12 cellular contexts compared by ENCODE assay signal in the genomic region with DNA sequence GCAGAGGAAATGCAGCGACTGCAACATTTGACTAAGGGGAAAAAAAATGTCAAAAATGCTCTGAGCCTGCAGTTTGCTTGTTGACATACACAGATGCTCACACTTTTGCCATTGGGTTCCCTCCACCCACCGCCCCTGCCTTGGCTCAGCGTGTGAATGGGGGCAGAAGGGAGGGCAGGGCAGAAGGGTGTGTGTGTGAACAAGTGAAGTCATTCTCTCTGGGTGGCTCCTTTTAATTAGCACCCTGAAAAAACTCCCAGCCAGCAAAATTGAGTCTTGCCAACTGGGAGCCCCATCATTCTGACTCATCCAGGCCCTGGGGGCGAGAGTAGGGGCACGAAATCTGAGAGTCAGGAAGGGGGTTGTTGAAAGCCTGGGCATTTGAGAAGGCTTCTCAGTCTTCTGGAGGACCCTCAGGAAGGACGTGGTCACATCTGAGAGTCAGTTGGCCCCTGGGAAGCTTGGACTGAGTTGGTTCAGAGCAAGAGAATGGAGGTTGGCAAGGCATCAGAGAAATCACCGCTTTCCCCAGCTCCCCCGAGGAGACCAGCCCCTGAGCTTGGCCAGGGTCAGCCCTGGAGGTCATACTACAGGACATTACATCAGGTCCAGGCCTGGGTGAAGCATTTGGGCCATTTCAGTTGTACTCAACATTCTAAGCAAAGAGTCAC. TPM values are rescaled to one million over a fixed set of nuclear protein-coding genes. Genes with fewer than 3 reads are reported as not detected.
DNase-seq lines count a peak whose midpoint lies in the region; ATAC-seq, FAIRE-seq and TF ChIP-seq lines count a peak whose summit lies in the region.
"Had no signal": no experiment of that assay in that cellular context is flagged by ENCODE, and none has a peak within 500 bp of the region (broad histone marks: within the 10 kb centered on the region; RNA-seq: fewer than 3 reads in every experiment).

No MANE protein-coding gene starts in this region.

- H3K4me1 ChIP-seq in right lobe of liver = no peaks in the 10 kb centered on the region
- peaks cover 43% of the 10 kb centered on the region for H3K4me1 ChIP-seq in HepG2 (ENCODE audit: insufficient read depth, low read length)
- peaks cover 28% of the 10 kb centered on the region for H3K4me1 ChIP-seq in mesenchymal stem cell (ENCODE audit: control insufficient read depth, insufficient read depth, low read depth, low read length)

- TF ChIP-seq POLR2A in right lobe of liver (IDR thresholded peaks at IDR 0.05) (no peak), HepG2 (IDR thresholded peaks at IDR 0.05; ENCODE audit: insufficient read depth in 1 of 2, low read depth in 2 of 2, low read length in 2 of 2) (no peak)

- H3K27me3 ChIP-seq in right lobe of liver (no peaks in the 10 kb centered on the region), HepG2 (ENCODE audit: control insufficient read depth in 1 of 2, insufficient read depth in 2 of 2, low read length in 2 of 2) (peaks cover 0 to 17% of the 10 kb centered on the region in 2 experiments; a peak in 3 of 5 replicates), mesenchymal stem cell (ENCODE audit: control insufficient read depth in 1 of 2, insufficient read depth in 1 of 2, low read length in 2 of 2) (peaks cover 0 to 5% of the 10 kb centered on the region in 2 experiments)

- BruUV-seq in HepG2 (replicated peaks; lab: Mats Ljungman, UMichigan) = no TSS peak

- ATAC-seq in right lobe of liver = peak; percentile 21 to 38 (median 33)
- ATAC-seq in HepG2 = no peak

- H2BK120ac ChIP-seq in mesenchymal stem cell (ENCODE audit: low read depth, low read length) = peak overlapping the region; percentile 8

- no peak overlapping the region for H4K8ac ChIP-seq in mesenchymal stem cell (ENCODE audit: low read length)

- H3K4me1 Mint-ChIP-seq in activated CD4-positive, alpha-beta T cell treated with anti-CD3 and anti-CD28 coated beads, Interleukin-2, amount 10 ng/mL, durations not matched to agents 7 days and 5 days = peaks cover 32% of the 10 kb centered on the region

- H3K9ac ChIP-seq in HepG2 (ENCODE audit: insufficient read depth, low read depth, low read length) (no peak overlapping the region), mesenchymal stem cell (ENCODE audit: low read length) (peak overlapping the region; percentile 69)

- no peak overlapping the region for H3K27ac ChIP-seq in right lobe of liver
- H3K27ac ChIP-seq in HepG2 (ENCODE audit: extremely low read length, insufficient read depth, low read length) = no peak overlapping the region
- no peak overlapping the region for H3K27ac ChIP-seq in mesenchymal stem cell (ENCODE audit: low read length, poor library complexity, severe bottlenecking)

- H2BK5ac ChIP-seq in mesenchymal stem cell (ENCODE audit: low read depth, low read length, poor library complexity, severe bottlenecking) = no peak overlapping the region

- H3K4me2 ChIP-seq in HepG2 (ENCODE audit: low read depth, low read length) (no peak overlapping the region), mesenchymal stem cell (ENCODE audit: low read length, poor library complexity, severe bottlenecking) (no peak overlapping the region)

- H3K36me3 Mint-ChIP-seq in activated CD4-positive, alpha-beta T cell treated with anti-CD3 and anti-CD28 coated beads, Interleukin-2, amount 10 ng/mL, durations not matched to agents 7 days and 5 days (ENCODE audit: low read depth) = no peaks in the 10 kb centered on the region
- H3K36me3 Mint-ChIP-seq: CD4-positive, alpha-beta memory T cell; WTC11 had no signal

- H3K23ac ChIP-seq in mesenchymal stem cell (ENCODE audit: low read length in 2 of 2) = no peak overlapping the region

- no peak overlapping the region for H3K14ac ChIP-seq in mesenchymal stem cell (ENCODE audit: low read length in 2 of 2)

- no peak for TF ChIP-seq EP300 in HepG2 (IDR thresholded peaks at IDR 0.05; ENCODE audit: low read depth in 2 of 2, low read length in 2 of 2)
- no peak for TF ChIP-seq EP300 in HepG2 (CRISPR knock-in tag; IDR thresholded peaks at IDR 0.05; ENCODE audit: borderline replicate concordance)

- intact Hi-C loops in right lobe of liver (cut with DNase I) = loop anchor here (10.0 kb wide), 3 partner anchors 497 to 717 kb away; a partner anchor contains a TSS
- intact Hi-C loops in HepG2 (cut with micrococcal nuclease; ENCODE audit: unreplicated experiment) = loop anchor here (2.0 kb wide), 1 partner anchor 289 kb away; no protein-coding TSS in a partner anchor

- H3K79me1 ChIP-seq in mesenchymal stem cell (replicated peaks; ENCODE audit: low read length, poor library complexity, severe bottlenecking) = no peaks in the 10 kb centered on the region

- H3K4me3 ChIP-seq in right lobe of liver = no peak overlapping the region
- no peak overlapping the region for H3K4me3 ChIP-seq in HepG2 (replicated peaks in 1 of 3; ENCODE audit: insufficient read depth in 1 of 3, low read depth in 2 of 3, low read length in 3 of 3)
- H3K4me3 ChIP-seq in choroid plexus epithelial cell (ENCODE audit: low read depth, low read length) = no peak overlapping the region
- peak overlapping the region in 1 of 2 experiments; percentile 24 for H3K4me3 ChIP-seq in mesenchymal stem cell (ENCODE audit: insufficient read depth in 1 of 2, low read depth in 1 of 2, low read length in 2 of 2)

- no peaks in the 10 kb centered on the region for H4K20me1 ChIP-seq in HepG2 (ENCODE audit: insufficient read depth, low read length)

- in situ Hi-C loops in HepG2 (cut with HindIII; ENCODE audit: extremely low pct_ligation_motif_present, low pct_unique_long_range_greater_than_20kb) = no loop called here

- no peak overlapping the region for H2AK5ac ChIP-seq in mesenchymal stem cell (ENCODE audit: low read length, severe bottlenecking)

- WGBS in right lobe of liver (ENCODE audit: insufficient coverage, low coverage, low lambda C conversion rate, missing lambda C conversion rate) = 34% methylated on average over 5 of the region's 8 CpGs
- WGBS in HepG2 (ENCODE audit: low lambda C conversion rate) = 5% methylated on average over 8 of the region's 8 CpGs
- 32% methylated on average over 6 of the region's 8 CpGs for WGBS in mesenchymal stem cell

- H3K4me3 Mint-ChIP-seq in activated CD4-positive, alpha-beta T cell treated with anti-CD3 and anti-CD28 coated beads, Interleukin-2, amount 10 ng/mL, durations not matched to agents 7 days and 5 days = no peak overlapping the region
- H3K4me3 Mint-ChIP-seq: endodermal cell, WTC11 had no signal

- no peak for TF ChIP-seq CTCF in right lobe of liver (IDR thresholded peaks at IDR 0.05)
- TF ChIP-seq CTCF in HepG2 (CRISPR knock-in tag; IDR thresholded peaks at IDR 0.05) = no peak
- TF ChIP-seq CTCF in choroid plexus epithelial cell (conservative IDR thresholded peaks at IDR 0.05; ENCODE audit: low read depth, low read length) = no peak

- POLR2A ChIA-PET in HepG2 (lab: Yijun Ruan, JAX) = no interaction called here
- POLR2A ChIA-PET in activated CD4-positive, alpha-beta T cell treated with anti-CD3 and anti-CD28 coated beads, Interleukin-2, amount 10 ng/mL, durations not matched to agents 7 days and 5 days (lab: Charles Lee) = no interaction called here

- no peaks in the 10 kb centered on the region for H3K9me3 ChIP-seq in right lobe of liver
- H3K9me3 ChIP-seq in HepG2 (ENCODE audit: low read length) = no peaks in the 10 kb centered on the region
- no peaks in the 10 kb centered on the region for H3K9me3 ChIP-seq in mesenchymal stem cell (ENCODE audit: control insufficient read depth, low read length)

- DNase-seq in right lobe of liver (peak in 1 of 3 donors; percentile 28), HepG2 (ENCODE audit: low spot score) (no peak), choroid plexus epithelial cell (ENCODE audit: low read depth) (peak; percentile 79), mesenchymal stem cell (peak; percentile 84), NOMO-1 (lab: John Stamatoyannopoulos, UW; ENCODE audit: unreplicated experiment in 2 of 2) (no peak)
- DNase-seq in stimulated activated CD4-positive, alpha-beta T cell treated with anti-CD3 and anti-CD28 coated beads, Interleukin-4, amount 100 ng/mL, for 4 hours = no peak
- no peak for DNase-seq in activated CD4-positive, alpha-beta T cell treated with anti-CD3 and anti-CD28 coated beads, Interleukin-2, amount 10 ng/mL, durations not matched to agents 7 days and 5 days
- no peak for DNase-seq in stimulated activated CD8-positive, alpha-beta memory T cell treated with anti-CD3 and anti-CD28 coated beads, Interleukin-4, amount 100 ng/mL, for 48 hours
- DNase-seq: CD4-positive, alpha-beta memory T cell; endodermal cell; stimulated activated CD4-positive, alpha-beta T cell treated with anti-CD3 and anti-CD28 coated beads, Interleukin-2, amount 100 ng/mL, for 24 hours had no signal

- H2AFZ ChIP-seq in HepG2 (ENCODE audit: low read length) = no peak overlapping the region
- H2AFZ ChIP-seq in mesenchymal stem cell (ENCODE audit: low read depth, low read length) = no peak overlapping the region

- peaks cover 9% of the 10 kb centered on the region for H3K27me3 Mint-ChIP-seq in activated CD4-positive, alpha-beta T cell treated with anti-CD3 and anti-CD28 coated beads, Interleukin-2, amount 10 ng/mL, durations not matched to agents 7 days and 5 days
- H3K27me3 Mint-ChIP-seq: CD4-positive, alpha-beta memory T cell had no signal

- no peak overlapping the region for H2BK15ac ChIP-seq in mesenchymal stem cell (ENCODE audit: low read depth, poor library complexity, severe bottlenecking)

- no peak for FAIRE-seq in HepG2 (lab: Jason Lieb, UNC)

- no peak overlapping the region for H3K27ac Mint-ChIP-seq in activated CD4-positive, alpha-beta T cell treated with anti-CD3 and anti-CD28 coated beads, Interleukin-2, amount 10 ng/mL, durations not matched to agents 7 days and 5 days
- H3K27ac Mint-ChIP-seq: endodermal cell, WTC11 had no signal

- CTCF ChIA-PET in HepG2 (lab: Yijun Ruan, JAX; ENCODE audit: low intra/inter-chr PET ratio, low total read pairs) = interaction anchor here (0.7 to 1.4 kb wide), 2 partner anchors 179 to 288 kb away, joined by 3 to 7 read pairs; no protein-coding TSS in a partner anchor
- CTCF ChIA-PET in activated CD4-positive, alpha-beta T cell treated with anti-CD3 and anti-CD28 coated beads, Interleukin-2, amount 10 ng/mL, durations not matched to agents 7 days and 5 days (lab: Charles Lee) = interaction anchor here (1.0 to 1.6 kb wide), 4 partner anchors 8 to 500 kb away, joined by 3 to 16 read pairs (median 4); no protein-coding TSS in a partner anchor

- H4K91ac ChIP-seq in mesenchymal stem cell (ENCODE audit: low read length) = no peak overlapping the region

- H2BK12ac ChIP-seq in mesenchymal stem cell (ENCODE audit: low read length in 2 of 2) = peak overlapping the region in 1 of 2 experiments; percentile 58

- H3K36me3 ChIP-seq in right lobe of liver (no peaks in the 10 kb centered on the region), HepG2 (replicated peaks in 1 of 2; ENCODE audit: control insufficient read depth in 1 of 2, insufficient read depth in 2 of 2, low read length in 2 of 2) (no peaks in the 10 kb centered on the region), mesenchymal stem cell (ENCODE audit: control insufficient read depth in 1 of 2, insufficient read depth in 2 of 2, low read depth in 1 of 2, low read length in 2 of 2) (no peaks in the 10 kb centered on the region)

- TF ChIP-seq RAD21 in HepG2 (CRISPR knock-in tag; IDR thresholded peaks at IDR 0.05) = no peak

- H3K79me2 ChIP-seq in HepG2 (ENCODE audit: insufficient read depth, low read length) = no peaks in the 10 kb centered on the region

- H3K4ac ChIP-seq in mesenchymal stem cell (ENCODE audit: low read depth in 1 of 2, low read length in 2 of 2) = no peak overlapping the region

- H3K18ac ChIP-seq in mesenchymal stem cell (ENCODE audit: low read depth in 1 of 2, low read length in 2 of 2) = peak overlapping the region in 1 of 2 experiments; percentile 38

- no peaks in the 10 kb centered on the region for H3K9me3 Mint-ChIP-seq in activated CD4-positive, alpha-beta T cell treated with anti-CD3 and anti-CD28 coated beads, Interleukin-2, amount 10 ng/mL, durations not matched to agents 7 days and 5 days
- H3K9me3 Mint-ChIP-seq: endodermal cell, WTC11 had no signal

RNA-seq across cellular contexts. Expression of a gene that starts 22.6 kb away (rescaled TPM):
- total RNA-seq in right lobe of liver (not detected), HepG2 (2016; rRNA removed; fragmentation: Illumina TruSeq; extraction: Trizol) (not detected in 2 replicates)
- total RNA-seq in HepG2 (2016; cell fraction: cytosol; rRNA removed; fragmentation: Illumina TruSeq; extraction: Trizol; ENCODE audit: low read depth) = not detected in 2 replicates
- not detected in 2 replicates for total RNA-seq in HepG2 (2016; cell fraction: insoluble cytoplasmic fraction; rRNA removed; fragmentation: Illumina TruSeq; extraction: Trizol)
- total RNA-seq in HepG2 (2016; cell fraction: membrane; rRNA removed; fragmentation: Illumina TruSeq; extraction: Trizol) = not detected in 2 replicates
- total RNA-seq in HepG2 (2016; cell fraction: nucleus; rRNA removed; fragmentation: Illumina TruSeq; extraction: Trizol) = not detected in 2 replicates
- not detected in 2 replicates for polyA plus RNA-seq in HepG2 (2011; rRNA removed)
- not detected in 2 replicates for polyA plus RNA-seq in HepG2 (2011; cell fraction: cytosol; rRNA removed)
- not detected in 2 replicates for polyA plus RNA-seq in HepG2 (2011; cell fraction: nucleus; rRNA removed)
- not detected in 2 replicates for polyA plus RNA-seq in HepG2 (2012)
- not detected in 2 replicates for polyA plus RNA-seq in HepG2 (2016; cell fraction: cytosol; fragmentation: Illumina TruSeq; extraction: Trizol; ENCODE audit: low read depth)
- not detected in 2 replicates for polyA plus RNA-seq in HepG2 (2016; cell fraction: insoluble cytoplasmic fraction; fragmentation: Illumina TruSeq; extraction: Trizol; ENCODE audit: low read depth)
- polyA plus RNA-seq in HepG2 (2016; cell fraction: membrane; fragmentation: Illumina TruSeq; extraction: Trizol; ENCODE audit: low read depth) = not detected in 2 replicates
- polyA plus RNA-seq in HepG2 (2016; cell fraction: nucleus; fragmentation: Illumina TruSeq; extraction: Trizol; ENCODE audit: insufficient read depth, low read depth) = not detected in 2 replicates
- polyA minus RNA-seq in HepG2 (2011; rRNA and poly(A)+ RNA removed; ENCODE audit: low replicate concordance) = 0.05 TPM in 1 of 2 replicates, not detected in the other
- not detected in 2 replicates for polyA minus RNA-seq in HepG2 (2011; cell fraction: cytosol; rRNA and poly(A)+ RNA removed)
- polyA minus RNA-seq in HepG2 (2011; cell fraction: nucleus; rRNA and poly(A)+ RNA removed) = not detected in 2 replicates
- polyA plus RNA-seq in mesenchymal stem cell (2013, experiment 1 of 2) = not detected
- not detected for polyA plus RNA-seq in mesenchymal stem cell (2013, experiment 2 of 2)
- total RNA-seq in activated CD4-positive, alpha-beta T cell treated with anti-CD3 and anti-CD28 coated beads, Interleukin-2, amount 10 ng/mL, durations not matched to agents 7 days and 5 days = not detected
- total RNA-seq: CD4-positive, alpha-beta memory T cell; endodermal cell; WTC11 had no signal
- polyA plus RNA-seq: CD4-positive, alpha-beta memory T cell had no signal

RNA-seq across cellular contexts. Expression of a gene that starts 33.5 kb away (rescaled TPM):
- 1,000 to 10,000 TPM in 1 of 6 experiments, 100 to 1,000 TPM in 5; 149 to 1,003 (median 436) TPM for total RNA-seq in right lobe of liver
- 718 and 837 TPM in 2 replicates for total RNA-seq in HepG2 (2016; rRNA removed; fragmentation: Illumina TruSeq; extraction: Trizol)
- total RNA-seq in HepG2 (2016; cell fraction: cytosol; rRNA removed; fragmentation: Illumina TruSeq; extraction: Trizol; ENCODE audit: low read depth) = 191 and 201 TPM in 2 replicates
- 754 and 767 TPM in 2 replicates for total RNA-seq in HepG2 (2016; cell fraction: insoluble cytoplasmic fraction; rRNA removed; fragmentation: Illumina TruSeq; extraction: Trizol)
- 220 and 222 TPM in 2 replicates for total RNA-seq in HepG2 (2016; cell fraction: membrane; rRNA removed; fragmentation: Illumina TruSeq; extraction: Trizol)
- total RNA-seq in HepG2 (2016; cell fraction: nucleus; rRNA removed; fragmentation: Illumina TruSeq; extraction: Trizol) = 354 and 362 TPM in 2 replicates
- 491 and 498 TPM in 2 replicates for polyA plus RNA-seq in HepG2 (2011; rRNA removed)
- 564 and 714 TPM in 2 replicates for polyA plus RNA-seq in HepG2 (2011; cell fraction: cytosol; rRNA removed)
- polyA plus RNA-seq in HepG2 (2011; cell fraction: nucleus; rRNA removed) = 285 and 288 TPM in 2 replicates
- polyA plus RNA-seq in HepG2 (2012) = 358 and 436 TPM in 2 replicates
- 216 and 219 TPM in 2 replicates for polyA plus RNA-seq in HepG2 (2016; cell fraction: cytosol; fragmentation: Illumina TruSeq; extraction: Trizol; ENCODE audit: low read depth)
- polyA plus RNA-seq in HepG2 (2016; cell fraction: insoluble cytoplasmic fraction; fragmentation: Illumina TruSeq; extraction: Trizol; ENCODE audit: low read depth) = 863 and 1,042 TPM in 2 replicates
- polyA plus RNA-seq in HepG2 (2016; cell fraction: membrane; fragmentation: Illumina TruSeq; extraction: Trizol; ENCODE audit: low read depth) = 217 and 232 TPM in 2 replicates
- polyA plus RNA-seq in HepG2 (2016; cell fraction: nucleus; fragmentation: Illumina TruSeq; extraction: Trizol; ENCODE audit: insufficient read depth, low read depth) = 558 and 582 TPM in 2 replicates
- polyA minus RNA-seq in HepG2 (2011; rRNA and poly(A)+ RNA removed; ENCODE audit: low replicate concordance) = 716 and 1,092 TPM in 2 replicates
- 354 and 438 TPM in 2 replicates for polyA minus RNA-seq in HepG2 (2011; cell fraction: cytosol; rRNA and poly(A)+ RNA removed)
- 198 and 204 TPM in 2 replicates for polyA minus RNA-seq in HepG2 (2011; cell fraction: nucleus; rRNA and poly(A)+ RNA removed)
- polyA plus RNA-seq in mesenchymal stem cell (2013, experiment 1 of 2) = 1,135 TPM
- 1,108 TPM for polyA plus RNA-seq in mesenchymal stem cell (2013, experiment 2 of 2)
- total RNA-seq in activated CD4-positive, alpha-beta T cell treated with anti-CD3 and anti-CD28 coated beads, Interleukin-2, amount 10 ng/mL, durations not matched to agents 7 days and 5 days = under 1 TPM; 0.15 to 0.57 TPM

RNA-seq across cellular contexts. Expression of a gene that starts 37.3 kb away (rescaled TPM):
- total RNA-seq in right lobe of liver (not detected), HepG2 (2016; rRNA removed; fragmentation: Illumina TruSeq; extraction: Trizol) (not detected in 2 replicates)
- total RNA-seq in HepG2 (2016; cell fraction: cytosol; rRNA removed; fragmentation: Illumina TruSeq; extraction: Trizol; ENCODE audit: low read depth) = not detected in 2 replicates
- not detected in 2 replicates for total RNA-seq in HepG2 (2016; cell fraction: insoluble cytoplasmic fraction; rRNA removed; fragmentation: Illumina TruSeq; extraction: Trizol)
- total RNA-seq in HepG2 (2016; cell fraction: membrane; rRNA removed; fragmentation: Illumina TruSeq; extraction: Trizol) = not detected in 2 replicates
- not detected in 2 replicates for total RNA-seq in HepG2 (2016; cell fraction: nucleus; rRNA removed; fragmentation: Illumina TruSeq; extraction: Trizol)
- polyA plus RNA-seq in HepG2 (2011; rRNA removed) = 0.09 TPM in 1 of 2 replicates, not detected in the other
- polyA plus RNA-seq in HepG2 (2011; cell fraction: cytosol; rRNA removed) = not detected in 2 replicates
- not detected in 2 replicates for polyA plus RNA-seq in HepG2 (2011; cell fraction: nucleus; rRNA removed)
- not detected in 2 replicates for polyA plus RNA-seq in HepG2 (2012)
- polyA plus RNA-seq in HepG2 (2016; cell fraction: cytosol; fragmentation: Illumina TruSeq; extraction: Trizol; ENCODE audit: low read depth) = not detected in 2 replicates
- not detected in 2 replicates for polyA plus RNA-seq in HepG2 (2016; cell fraction: insoluble cytoplasmic fraction; fragmentation: Illumina TruSeq; extraction: Trizol; ENCODE audit: low read depth)
- polyA plus RNA-seq in HepG2 (2016; cell fraction: membrane; fragmentation: Illumina TruSeq; extraction: Trizol; ENCODE audit: low read depth) = not detected in 2 replicates
- not detected in 2 replicates for polyA plus RNA-seq in HepG2 (2016; cell fraction: nucleus; fragmentation: Illumina TruSeq; extraction: Trizol; ENCODE audit: insufficient read depth, low read depth)
- polyA minus RNA-seq in HepG2 (2011; rRNA and poly(A)+ RNA removed; ENCODE audit: low replicate concordance) = not detected in 2 replicates
- not detected in 2 replicates for polyA minus RNA-seq in HepG2 (2011; cell fraction: cytosol; rRNA and poly(A)+ RNA removed)
- not detected in 2 replicates for polyA minus RNA-seq in HepG2 (2011; cell fraction: nucleus; rRNA and poly(A)+ RNA removed)
- polyA plus RNA-seq in mesenchymal stem cell (2013, experiment 1 of 2) = not detected
- 0.03 TPM for polyA plus RNA-seq in mesenchymal stem cell (2013, experiment 2 of 2)
- total RNA-seq in activated CD4-positive, alpha-beta T cell treated with anti-CD3 and anti-CD28 coated beads, Interleukin-2, amount 10 ng/mL, durations not matched to agents 7 days and 5 days = not detected
- total RNA-seq: CD4-positive, alpha-beta memory T cell; endodermal cell; WTC11 had no signal
- polyA plus RNA-seq: CD4-positive, alpha-beta memory T cell had no signal

RNA-seq across cellular contexts. Expression of a gene that starts 57.5 kb away (rescaled TPM):
- total RNA-seq in right lobe of liver = not detected
- not detected in 2 replicates for total RNA-seq in HepG2 (2016; rRNA removed; fragmentation: Illumina TruSeq; extraction: Trizol)
- total RNA-seq in HepG2 (2016; cell fraction: cytosol; rRNA removed; fragmentation: Illumina TruSeq; extraction: Trizol; ENCODE audit: low read depth) = not detected in 2 replicates
- not detected in 2 replicates for total RNA-seq in HepG2 (2016; cell fraction: insoluble cytoplasmic fraction; rRNA removed; fragmentation: Illumina TruSeq; extraction: Trizol)
- total RNA-seq in HepG2 (2016; cell fraction: membrane; rRNA removed; fragmentation: Illumina TruSeq; extraction: Trizol) = not detected in 2 replicates
- not detected in 2 replicates for total RNA-seq in HepG2 (2016; cell fraction: nucleus; rRNA removed; fragmentation: Illumina TruSeq; extraction: Trizol)
- polyA plus RNA-seq in HepG2 (2011; rRNA removed) = not detected in 2 replicates
- not detected in 2 replicates for polyA plus RNA-seq in HepG2 (2011; cell fraction: cytosol; rRNA removed)
- not detected in 2 replicates for polyA plus RNA-seq in HepG2 (2011; cell fraction: nucleus; rRNA removed)
- not detected in 2 replicates for polyA plus RNA-seq in HepG2 (2012)
- not detected in 2 replicates for polyA plus RNA-seq in HepG2 (2016; cell fraction: cytosol; fragmentation: Illumina TruSeq; extraction: Trizol; ENCODE audit: low read depth)
- not detected in 2 replicates for polyA plus RNA-seq in HepG2 (2016; cell fraction: insoluble cytoplasmic fraction; fragmentation: Illumina TruSeq; extraction: Trizol; ENCODE audit: low read depth)
- polyA plus RNA-seq in HepG2 (2016; cell fraction: membrane; fragmentation: Illumina TruSeq; extraction: Trizol; ENCODE audit: low read depth) = not detected in 2 replicates
- polyA plus RNA-seq in HepG2 (2016; cell fraction: nucleus; fragmentation: Illumina TruSeq; extraction: Trizol; ENCODE audit: insufficient read depth, low read depth) = not detected in 2 replicates
- polyA minus RNA-seq in HepG2 (2011; rRNA and poly(A)+ RNA removed; ENCODE audit: low replicate concordance) = not detected in 2 replicates
- polyA minus RNA-seq in HepG2 (2011; cell fraction: cytosol; rRNA and poly(A)+ RNA removed) = not detected in 2 replicates
- polyA minus RNA-seq in HepG2 (2011; cell fraction: nucleus; rRNA and poly(A)+ RNA removed) = not detected in 2 replicates
- polyA plus RNA-seq in mesenchymal stem cell (2013, experiment 1 of 2) = not detected
- polyA plus RNA-seq in mesenchymal stem cell (2013, experiment 2 of 2) = not detected
- not detected for total RNA-seq in activated CD4-positive, alpha-beta T cell treated with anti-CD3 and anti-CD28 coated beads, Interleukin-2, amount 10 ng/mL, durations not matched to agents 7 days and 5 days
- total RNA-seq: CD4-positive, alpha-beta memory T cell; endodermal cell; WTC11 had no signal
- polyA plus RNA-seq: CD4-positive, alpha-beta memory T cell had no signal

Comparison
In these comparisons a context has a peak if more than half of its experiments do, and no peak if none do; other contexts are left out.
1. DNase-seq: peak in choroid plexus epithelial cell (single experiment) and mesenchymal stem cell (single experiment); none in HepG2 (single experiment), stimulated activated CD4-positive, alpha-beta T cell treated with anti-CD3 and anti-CD28 coated beads, Interleukin-4, amount 100 ng/mL, for 4 hours (0 of 2), NOMO-1 (0 of 2), activated CD4-positive, alpha-beta T cell treated with anti-CD3 and anti-CD28 coated beads, Interleukin-2, amount 10 ng/mL, durations not matched to agents 7 days and 5 days (single experiment) and stimulated activated CD8-positive, alpha-beta memory T cell treated with anti-CD3 and anti-CD28 coated beads, Interleukin-4, amount 100 ng/mL, for 48 hours (single experiment).
2. RNA of a gene that starts 33.5 kb away (total RNA-seq): 191 to 837 TPM in HepG2 and 149 to 1,003 TPM in right lobe of liver; 0.15 to 0.57 TPM in activated CD4-positive, alpha-beta T cell treated with anti-CD3 and anti-CD28 coated beads, Interleukin-2, amount 10 ng/mL, durations not matched to agents 7 days and 5 days; every median in the first group is over 10 times any median in the second.